21 cellular contexts compared by ENCODE assay signal in genomic region chrX:40757058-40757457, GRCh38.
"Had no signal": no experiment of that assay in that cellular context is flagged by ENCODE, and none has a peak within 500 bp of the region (broad histone marks: within the 10 kb centered on the region; RNA-seq: fewer than 3 reads in every experiment).

No MANE protein-coding gene starts in this region.

- H3K36me3 ChIP-seq: esophagus muscularis mucosa, sigmoid colon, spleen, thoracic aorta, transverse colon, upper lobe of right lung, uterus had no signal

- ATAC-seq: left lobe of liver; naive thymus-derived CD4-positive, alpha-beta T cell; psoas muscle; right cardiac atrium; stimulated activated naive B cell treated with anti-CD40 and anti-IgM and Interleukin-4, amounts not matched to agents 10 μg/mL and 1 μg/mL and 100 μg/mL, for 72 hours; upper lobe of right lung had no signal

- H3K4me1 ChIP-seq: spleen, transverse colon, upper lobe of right lung, uterus had no signal

- H3K9me3 ChIP-seq: sigmoid colon, thoracic aorta, transverse colon, upper lobe of right lung, uterus had no signal

- H3K27me3 ChIP-seq: sigmoid colon, transverse colon, upper lobe of right lung, uterus had no signal

- DNase-seq: dermis blood vessel endothelial cell; effector memory CD4-positive, alpha-beta T cell; foreskin melanocyte; kidney; mesendoderm; midbrain; naive thymus-derived CD4-positive, alpha-beta T cell; nucleus accumbens; posterior cingulate gyrus; psoas muscle; right cardiac atrium; sigmoid colon; spleen; stimulated activated naive B cell treated with anti-CD40 and anti-IgM and Interleukin-4, amounts not matched to agents 10 μg/mL and 1 μg/mL and 100 μg/mL, for 72 hours; transverse colon; upper lobe of right lung; uterus had no signal

- H3K4me3 ChIP-seq: coronary artery, esophagus muscularis mucosa, psoas muscle, sigmoid colon, spleen, thoracic aorta, transverse colon, upper lobe of right lung, uterus had no signal

- H3K27ac ChIP-seq: spleen, transverse colon, upper lobe of right lung, uterus had no signal
